In the genomic region with DNA sequence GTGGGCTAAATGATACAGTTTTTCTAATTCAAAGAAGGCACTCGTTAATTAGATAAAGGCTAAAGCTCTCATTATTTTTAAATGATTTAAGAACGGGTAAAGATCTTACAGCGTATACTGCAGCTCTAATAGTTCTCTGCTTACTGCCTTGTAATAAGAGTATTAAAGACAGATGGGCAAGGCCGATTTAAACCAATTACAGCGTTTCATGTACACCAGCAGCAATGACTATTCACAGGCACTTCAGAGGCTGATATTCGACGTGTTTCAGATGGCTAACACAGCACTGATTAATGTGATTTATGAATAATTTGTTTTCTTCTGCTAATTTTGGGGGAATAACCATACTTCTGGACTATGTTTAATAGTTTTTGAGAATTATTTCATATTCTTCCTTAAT, we compare ENCODE assay signal across 18 cellular contexts.
"Had no signal": no experiment of that assay in that cellular context is flagged by ENCODE, and none has a peak within 500 bp of the region (broad histone marks: within the 10 kb centered on the region; RNA-seq: fewer than 3 reads in every experiment).

No MANE protein-coding gene starts in this region.

- H3K27ac Mint-ChIP-seq: activated B cell treated with CpG ODN at 0.5 μM for 24 hours; activated CD4-positive, alpha-beta T cell treated with anti-CD3 and anti-CD28 coated beads, Interleukin-2, amount 10 ng/mL, durations not matched to agents 7 days and 5 days; activated naive CD8-positive, alpha-beta T cell; activated T-cell treated with anti-CD3 and anti-CD28 coated beads, Interleukin-2, amount 50 U/mL, for 24 hours; dendritic cell treated with granulocyte-macrophage colony-stimulating factor and Interleukin-4, amounts not matched to agents 40 ng/mL and 50 ng/mL, for 4 days; immature natural killer cell; natural killer cell; stimulated activated naive B cell treated with anti-CD40 and anti-IgM and Interleukin-4, amounts not matched to agents 10 μg/mL and 1 μg/mL and 100 μg/mL, for 72 hours; T-helper 17 cell had no signal

- H3K27ac ChIP-seq: transverse colon had no signal

- H3K9me3 Mint-ChIP-seq: activated B cell treated with CpG ODN at 0.5 μM for 24 hours; activated CD4-positive, alpha-beta T cell treated with anti-CD3 and anti-CD28 coated beads, Interleukin-2, amount 10 ng/mL, durations not matched to agents 7 days and 5 days; activated T-cell treated with anti-CD3 and anti-CD28 coated beads, Interleukin-2, amount 50 U/mL, for 24 hours; dendritic cell treated with granulocyte-macrophage colony-stimulating factor and Interleukin-4, amounts not matched to agents 40 ng/mL and 50 ng/mL, for 4 days; immature natural killer cell; natural killer cell; stimulated activated naive B cell treated with anti-CD40 and anti-IgM and Interleukin-4, amounts not matched to agents 10 μg/mL and 1 μg/mL and 100 μg/mL, for 72 hours had no signal

- H3K27me3 Mint-ChIP-seq: activated B cell treated with CpG ODN at 0.5 μM for 24 hours; activated CD4-positive, alpha-beta T cell treated with anti-CD3 and anti-CD28 coated beads, Interleukin-2, amount 10 ng/mL, durations not matched to agents 7 days and 5 days; activated naive CD8-positive, alpha-beta T cell; activated T-cell treated with anti-CD3 and anti-CD28 coated beads, Interleukin-2, amount 50 U/mL, for 24 hours; dendritic cell treated with granulocyte-macrophage colony-stimulating factor and Interleukin-4, amounts not matched to agents 40 ng/mL and 50 ng/mL, for 4 days; stimulated activated naive B cell treated with anti-CD40 and anti-IgM and Interleukin-4, amounts not matched to agents 10 μg/mL and 1 μg/mL and 100 μg/mL, for 72 hours; T-helper 17 cell had no signal

- H3K4me3 Mint-ChIP-seq: activated B cell treated with CpG ODN at 0.5 μM for 24 hours; activated CD4-positive, alpha-beta T cell treated with anti-CD3 and anti-CD28 coated beads, Interleukin-2, amount 10 ng/mL, durations not matched to agents 7 days and 5 days; activated naive CD8-positive, alpha-beta T cell; activated T-cell treated with anti-CD3 and anti-CD28 coated beads, Interleukin-2, amount 50 U/mL, for 24 hours; dendritic cell treated with granulocyte-macrophage colony-stimulating factor and Interleukin-4, amounts not matched to agents 40 ng/mL and 50 ng/mL, for 4 days; immature natural killer cell; natural killer cell; stimulated activated naive B cell treated with anti-CD40 and anti-IgM and Interleukin-4, amounts not matched to agents 10 μg/mL and 1 μg/mL and 100 μg/mL, for 72 hours; T-helper 17 cell had no signal

- DNase-seq: activated B cell treated with CpG ODN at 0.5 μM for 24 hours; activated CD4-positive, alpha-beta T cell treated with anti-CD3 and anti-CD28 coated beads, Interleukin-2, amount 10 ng/mL, durations not matched to agents 7 days and 5 days; activated effector memory CD4-positive, alpha-beta T cell treated with anti-CD3 and anti-CD28 coated beads, Interleukin-2, amount 50 U/mL, for 16 hours; activated T-cell treated with anti-CD3 and anti-CD28 coated beads, Interleukin-2, amount 50 U/mL, for 24 hours; amygdala; cerebellar nuclear complex; immature natural killer cell; left colon; mucosa of descending colon; natural killer cell; right cardiac atrium; stimulated activated naive B cell treated with anti-CD40 and anti-IgM and Interleukin-4, amounts not matched to agents 10 μg/mL and 1 μg/mL and 100 μg/mL, for 72 hours; substantia nigra; T-helper 17 cell; transverse colon had no signal

- ATAC-seq: left colon; mucosa of descending colon; natural killer cell; right cardiac atrium; stimulated activated naive B cell treated with anti-CD40 and anti-IgM and Interleukin-4, amounts not matched to agents 10 μg/mL and 1 μg/mL and 100 μg/mL, for 72 hours; T-helper 17 cell had no signal

- H3K4me1 ChIP-seq: transverse colon had no signal

- H3K36me3 ChIP-seq: transverse colon had no signal

- H3K36me3 Mint-ChIP-seq: immature natural killer cell, natural killer cell had no signal

- H3K27me3 ChIP-seq: transverse colon had no signal

- H3K9me3 ChIP-seq: mucosa of descending colon, transverse colon had no signal

- H3K4me3 ChIP-seq: mucosa of descending colon, smooth muscle cell, transverse colon had no signal

- H3K4me1 Mint-ChIP-seq: activated B cell treated with CpG ODN at 0.5 μM for 24 hours; activated CD4-positive, alpha-beta T cell treated with anti-CD3 and anti-CD28 coated beads, Interleukin-2, amount 10 ng/mL, durations not matched to agents 7 days and 5 days; immature natural killer cell; natural killer cell; stimulated activated naive B cell treated with anti-CD40 and anti-IgM and Interleukin-4, amounts not matched to agents 10 μg/mL and 1 μg/mL and 100 μg/mL, for 72 hours; T-helper 17 cell had no signal
